Comparison of ENCODE assay signal across 1 cellular context in genomic region chr5:156914371-156914737, GRCh38.
TF ChIP-seq lines count a peak whose summit lies in the region.

No MANE protein-coding gene starts in this region.

TF ChIP-seq in GM12878, 131 proteins besides CTCF, POLR2A, EP300 and RAD21 (continued from another document):
- TF ChIP-seq ZNF687 (IDR thresholded peaks at IDR 0.05) (0 out of 2 replicates have a peak, but pooled peaks have one; percentile 15), SMARCA5 (IDR thresholded peaks at IDR 0.05) (0 out of 2 replicates have a peak, but pooled peaks have one; percentile 7)
